In the genomic region with DNA sequence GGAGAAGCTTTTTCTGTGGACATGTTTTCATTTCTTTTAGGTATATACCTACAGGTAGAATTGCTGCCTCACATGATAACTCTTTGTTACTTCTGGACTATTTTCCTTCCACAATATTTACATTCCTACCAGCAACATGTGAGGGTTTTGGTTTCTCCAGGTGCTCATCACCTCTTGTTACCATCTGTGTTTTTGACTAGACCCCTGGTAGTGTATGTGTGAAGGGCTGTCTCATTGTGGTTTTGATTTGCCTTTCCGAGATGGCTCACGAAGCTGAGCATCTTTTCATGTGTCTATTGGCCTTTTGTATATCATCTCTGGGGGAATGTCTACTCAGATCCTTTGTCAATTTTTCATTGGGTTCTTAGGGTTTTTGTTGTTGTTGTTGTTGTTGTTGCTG, we compare ENCODE assay signal across 26 cellular contexts.
"Had no signal": no experiment of that assay in that cellular context is flagged by ENCODE, and none has a peak within 500 bp of the region (broad histone marks: within the 10 kb centered on the region; RNA-seq: fewer than 3 reads in every experiment).

No MANE protein-coding gene starts in this region.

- H3K4me3 Mint-ChIP-seq: dendritic cell treated with granulocyte-macrophage colony-stimulating factor and Interleukin-4, amounts not matched to agents 40 ng/mL and 50 ng/mL, for 4 days; effector memory CD8-positive, alpha-beta T cell; endodermal cell had no signal

- ATAC-seq: effector memory CD8-positive, alpha-beta T cell; esophagus mucosa; foreskin keratinocyte; gastrocnemius medialis; gastroesophageal sphincter; heart left ventricle; heart right ventricle had no signal

- H3K4me2 ChIP-seq: hepatocyte had no signal

- H3K4me1 ChIP-seq: colonic mucosa, esophagus muscularis mucosa, esophagus squamous epithelium, foreskin keratinocyte, gastrocnemius medialis, gastroesophageal sphincter, heart left ventricle, heart right ventricle had no signal

- H3K79me2 ChIP-seq: hepatocyte had no signal

- DNase-seq: colonic mucosa; cortex of kidney; dermis blood vessel endothelial cell; dorsolateral prefrontal cortex; effector CD4-positive, alpha-beta T cell; effector CD8-positive, alpha-beta T cell; effector memory CD4-positive, alpha-beta T cell; effector memory CD8-positive, alpha-beta T cell; endodermal cell; erythroblast; esophagus squamous epithelium; foreskin fibroblast; foreskin keratinocyte; foreskin melanocyte; gastrocnemius medialis; glutamatergic neuron; head of caudate nucleus; heart left ventricle; heart right ventricle had no signal

- H3K9me3 ChIP-seq: colonic mucosa, esophagus muscularis mucosa, esophagus squamous epithelium, gastrocnemius medialis, gastroesophageal sphincter, heart left ventricle, heart right ventricle had no signal

- H3K27me3 ChIP-seq: colonic mucosa, esophagus squamous epithelium, foreskin keratinocyte, gastroesophageal sphincter, hepatocyte had no signal

- H3K4me3 ChIP-seq: colonic mucosa, coronary artery, dorsolateral prefrontal cortex, esophagus muscularis mucosa, esophagus squamous epithelium, gastrocnemius medialis, gastroesophageal sphincter, heart left ventricle, heart right ventricle, hepatocyte had no signal

- H3K27ac Mint-ChIP-seq: dendritic cell treated with granulocyte-macrophage colony-stimulating factor and Interleukin-4, amounts not matched to agents 40 ng/mL and 50 ng/mL, for 4 days; effector memory CD8-positive, alpha-beta T cell; endodermal cell had no signal

- H3K9me3 Mint-ChIP-seq: dendritic cell treated with granulocyte-macrophage colony-stimulating factor and Interleukin-4, amounts not matched to agents 40 ng/mL and 50 ng/mL, for 4 days; endodermal cell had no signal

- H2AFZ ChIP-seq: hepatocyte had no signal

- H3K4me1 Mint-ChIP-seq: endodermal cell had no signal

- H3K36me3 ChIP-seq: colonic mucosa, esophagus muscularis mucosa, esophagus squamous epithelium, gastrocnemius medialis, gastroesophageal sphincter, heart left ventricle, heart right ventricle had no signal

- H3K27ac ChIP-seq: colonic mucosa, coronary artery, dorsolateral prefrontal cortex, epithelial cell of prostate, esophagus muscularis mucosa, esophagus squamous epithelium, foreskin keratinocyte, gastrocnemius medialis, gastroesophageal sphincter, heart left ventricle, heart right ventricle, hepatocyte had no signal
